ENCODE assay signal across 1 cellular context in the genomic region with DNA sequence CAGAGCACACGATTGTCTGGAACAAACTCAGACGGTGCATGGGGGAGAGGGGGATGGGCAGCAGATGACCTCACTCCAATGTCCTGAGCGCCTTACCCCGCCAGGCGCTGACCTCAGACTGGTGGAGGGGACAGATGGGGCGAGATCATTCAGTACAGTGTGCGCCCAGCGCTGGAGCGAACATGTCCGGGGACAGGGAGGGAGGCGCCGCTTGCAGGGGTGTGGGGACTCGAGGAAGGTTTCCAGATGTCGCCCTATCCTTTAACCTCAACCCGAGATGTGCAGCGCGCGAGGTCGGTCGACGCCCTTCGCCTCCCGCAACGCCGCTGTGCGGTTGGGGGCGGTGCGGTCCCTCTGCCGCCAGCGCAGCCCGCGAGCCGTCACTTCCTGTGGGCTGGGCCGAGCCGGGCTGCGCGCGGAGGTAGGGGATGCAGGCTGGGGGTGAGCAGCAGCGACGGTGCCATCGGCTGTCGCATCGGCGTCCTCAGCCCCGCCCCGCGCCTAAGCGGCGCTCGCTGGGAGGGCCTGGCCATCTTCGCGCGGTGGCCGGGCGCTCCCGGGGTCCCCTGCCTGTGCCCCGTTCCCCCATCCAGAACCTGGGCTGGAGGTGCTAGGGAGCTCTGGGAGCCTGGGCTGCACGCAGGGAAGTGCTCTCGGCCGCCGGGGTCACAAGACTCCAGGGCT.
TF ChIP-seq lines count a peak whose summit lies in the region.

No MANE protein-coding gene starts in this region.

TF ChIP-seq in HepG2, 621 proteins besides CTCF, POLR2A, EP300 and RAD21 (continued from another document and continues in another):
- TF ChIP-seq PBX3 (CRISPR knock-in tag; IDR thresholded peaks at IDR 0.05; ENCODE audit: borderline replicate concordance) (0 out of 2 replicates have a peak, but pooled peaks have one; percentile 53), ZBTB7B (CRISPR knock-in tag; IDR thresholded peaks at IDR 0.05) (peak; percentile 85), MEIS2 (CRISPR knock-in tag; IDR thresholded peaks at IDR 0.05) (peak; percentile 64; the same call in 1 of the 2 replicates), ATRX (CRISPR knock-in tag; IDR thresholded peaks at IDR 0.05; ENCODE audit: borderline replicate concordance) (no peak), ATF7-NPFF (CRISPR knock-in tag; IDR thresholded peaks at IDR 0.05; ENCODE audit: low read depth) (peak; percentile 93), ZNF180 (CRISPR knock-in tag; IDR thresholded peaks at IDR 0.05; ENCODE audit: borderline replicate concordance, low read depth) (no peak), ZNF616 (CRISPR knock-in tag; IDR thresholded peaks at IDR 0.05; ENCODE audit: low read depth) (no peak; the same call in 1 of the 2 replicates), ZNF687 (CRISPR knock-in tag; IDR thresholded peaks at IDR 0.05) (peak; percentile 100), NCOA1 (CRISPR knock-in tag; IDR thresholded peaks at IDR 0.05) (peak; percentile 82; the same call in 1 of the 2 replicates), ZNF776 (CRISPR knock-in tag; IDR thresholded peaks at IDR 0.05) (peak; percentile 94; the same call in 1 of the 2 replicates), KDM4B (CRISPR knock-in tag; IDR thresholded peaks at IDR 0.05) (no peak), KLF12 (CRISPR knock-in tag; IDR thresholded peaks at IDR 0.05; ENCODE audit: borderline replicate concordance) (no peak; the same call in 1 of the 2 replicates), KLF11 (CRISPR knock-in tag; IDR thresholded peaks at IDR 0.05) (peak; percentile 10; the same call in 1 of the 2 replicates), ZBTB2 (CRISPR knock-in tag; IDR thresholded peaks at IDR 0.05; ENCODE audit: low read depth) (0 out of 2 replicates have a peak, but pooled peaks have one; percentile 35), REPIN1 (CRISPR knock-in tag; IDR thresholded peaks at IDR 0.05; ENCODE audit: borderline replicate concordance, low read depth) (peak; percentile 89; the same call in 1 of the 2 replicates), SAFB2 (CRISPR knock-in tag; IDR thresholded peaks at IDR 0.05; ENCODE audit: borderline replicate concordance, low read depth) (peak; percentile 98), HES4 (CRISPR knock-in tag; IDR thresholded peaks at IDR 0.05; ENCODE audit: borderline replicate concordance) (peak; percentile 56; the same call in 1 of the 2 replicates), CAMTA2 (CRISPR knock-in tag; IDR thresholded peaks at IDR 0.05; ENCODE audit: borderline replicate concordance) (peak; percentile 95; the same call in 1 of the 2 replicates), ZNF570 (CRISPR knock-in tag; IDR thresholded peaks at IDR 0.05; ENCODE audit: borderline replicate concordance) (no peak; the same call in 1 of the 2 replicates), TBX2 (CRISPR knock-in tag; IDR thresholded peaks at IDR 0.05; ENCODE audit: borderline replicate concordance) (peak; percentile 89), ZNF792 (CRISPR knock-in tag; IDR thresholded peaks at IDR 0.05) (peak; percentile 95), ZNF318 (CRISPR knock-in tag; IDR thresholded peaks at IDR 0.05) (peak; percentile 83; the same call in 1 of the 2 replicates), GABPB1 (CRISPR knock-in tag; IDR thresholded peaks at IDR 0.05) (peak; percentile 98), SNRNP70 (IDR thresholded peaks at IDR 0.05; ENCODE audit: low read depth, low read length) (no peak), POLR2AphosphoS2 (IDR thresholded peaks at IDR 0.05; ENCODE audit: low read depth, low read length) (no peak; the same call in 1 of the 2 replicates), KLF6 (CRISPR knock-in tag; IDR thresholded peaks at IDR 0.05) (peak; percentile 87), ZNF317 (CRISPR knock-in tag; IDR thresholded peaks at IDR 0.05) (peak; percentile 45; the same call in 1 of the 2 replicates), ZNF782 (CRISPR knock-in tag; IDR thresholded peaks at IDR 0.05; ENCODE audit: borderline replicate concordance) (peak; percentile 80), NRL (CRISPR knock-in tag; IDR thresholded peaks at IDR 0.05; ENCODE audit: borderline replicate concordance) (peak; percentile 90), ERF (CRISPR knock-in tag; IDR thresholded peaks at IDR 0.05) (peak; percentile 85), SP4 (CRISPR knock-in tag; IDR thresholded peaks at IDR 0.05) (peak; percentile 88), RFX5 (IDR thresholded peaks at IDR 0.05; ENCODE audit: low read depth, low read length) (0 out of 2 replicates have a peak, but pooled peaks have one; percentile 36), THAP11 (CRISPR knock-in tag; IDR thresholded peaks at IDR 0.05) (peak; percentile 84)
- TF ChIP-seq, protein P1, sequence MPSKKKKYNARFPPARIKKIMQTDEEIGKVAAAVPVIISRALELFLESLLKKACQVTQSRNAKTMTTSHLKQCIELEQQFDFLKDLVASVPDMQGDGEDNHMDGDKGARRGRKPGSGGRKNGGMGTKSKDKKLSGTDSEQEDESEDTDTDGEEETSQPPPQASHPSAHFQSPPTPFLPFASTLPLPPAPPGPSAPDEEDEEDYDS (CRISPR knock-in tag; IDR thresholded peaks at IDR 0.05), result peak; percentile 82
- TF ChIP-seq, protein P2, sequence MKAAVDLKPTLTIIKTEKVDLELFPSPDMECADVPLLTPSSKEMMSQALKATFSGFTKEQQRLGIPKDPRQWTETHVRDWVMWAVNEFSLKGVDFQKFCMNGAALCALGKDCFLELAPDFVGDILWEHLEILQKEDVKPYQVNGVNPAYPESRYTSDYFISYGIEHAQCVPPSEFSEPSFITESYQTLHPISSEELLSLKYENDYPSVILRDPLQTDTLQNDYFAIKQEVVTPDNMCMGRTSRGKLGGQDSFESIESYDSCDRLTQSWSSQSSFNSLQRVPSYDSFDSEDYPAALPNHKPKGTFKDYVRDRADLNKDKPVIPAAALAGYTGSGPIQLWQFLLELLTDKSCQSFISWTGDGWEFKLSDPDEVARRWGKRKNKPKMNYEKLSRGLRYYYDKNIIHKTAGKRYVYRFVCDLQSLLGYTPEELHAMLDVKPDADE (CRISPR knock-in tag; IDR thresholded peaks at IDR 0.05), result 0 out of 2 replicates have a peak, but pooled peaks have one; percentile 34
- TF ChIP-seq, protein P3, sequence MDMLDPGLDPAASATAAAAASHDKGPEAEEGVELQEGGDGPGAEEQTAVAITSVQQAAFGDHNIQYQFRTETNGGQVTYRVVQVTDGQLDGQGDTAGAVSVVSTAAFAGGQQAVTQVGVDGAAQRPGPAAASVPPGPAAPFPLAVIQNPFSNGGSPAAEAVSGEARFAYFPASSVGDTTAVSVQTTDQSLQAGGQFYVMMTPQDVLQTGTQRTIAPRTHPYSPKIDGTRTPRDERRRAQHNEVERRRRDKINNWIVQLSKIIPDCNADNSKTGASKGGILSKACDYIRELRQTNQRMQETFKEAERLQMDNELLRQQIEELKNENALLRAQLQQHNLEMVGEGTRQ (IDR thresholded peaks at IDR 0.05; ENCODE audit: low read depth, low read length), result no peak
- TF ChIP-seq, protein P3 (CRISPR knock-in tag; IDR thresholded peaks at IDR 0.05; ENCODE audit: borderline replicate concordance), result no peak
